Comparison of ENCODE assay signal across 1 cellular context in genomic region chr1:26579662-26580061, GRCh38.
TF ChIP-seq lines count a peak whose summit lies in the region.

No MANE protein-coding gene starts in this region.

TF ChIP-seq in GM12878, 131 proteins besides CTCF, POLR2A, EP300 and RAD21 (continued from another document and continues in another):
- TF ChIP-seq, protein P1, sequence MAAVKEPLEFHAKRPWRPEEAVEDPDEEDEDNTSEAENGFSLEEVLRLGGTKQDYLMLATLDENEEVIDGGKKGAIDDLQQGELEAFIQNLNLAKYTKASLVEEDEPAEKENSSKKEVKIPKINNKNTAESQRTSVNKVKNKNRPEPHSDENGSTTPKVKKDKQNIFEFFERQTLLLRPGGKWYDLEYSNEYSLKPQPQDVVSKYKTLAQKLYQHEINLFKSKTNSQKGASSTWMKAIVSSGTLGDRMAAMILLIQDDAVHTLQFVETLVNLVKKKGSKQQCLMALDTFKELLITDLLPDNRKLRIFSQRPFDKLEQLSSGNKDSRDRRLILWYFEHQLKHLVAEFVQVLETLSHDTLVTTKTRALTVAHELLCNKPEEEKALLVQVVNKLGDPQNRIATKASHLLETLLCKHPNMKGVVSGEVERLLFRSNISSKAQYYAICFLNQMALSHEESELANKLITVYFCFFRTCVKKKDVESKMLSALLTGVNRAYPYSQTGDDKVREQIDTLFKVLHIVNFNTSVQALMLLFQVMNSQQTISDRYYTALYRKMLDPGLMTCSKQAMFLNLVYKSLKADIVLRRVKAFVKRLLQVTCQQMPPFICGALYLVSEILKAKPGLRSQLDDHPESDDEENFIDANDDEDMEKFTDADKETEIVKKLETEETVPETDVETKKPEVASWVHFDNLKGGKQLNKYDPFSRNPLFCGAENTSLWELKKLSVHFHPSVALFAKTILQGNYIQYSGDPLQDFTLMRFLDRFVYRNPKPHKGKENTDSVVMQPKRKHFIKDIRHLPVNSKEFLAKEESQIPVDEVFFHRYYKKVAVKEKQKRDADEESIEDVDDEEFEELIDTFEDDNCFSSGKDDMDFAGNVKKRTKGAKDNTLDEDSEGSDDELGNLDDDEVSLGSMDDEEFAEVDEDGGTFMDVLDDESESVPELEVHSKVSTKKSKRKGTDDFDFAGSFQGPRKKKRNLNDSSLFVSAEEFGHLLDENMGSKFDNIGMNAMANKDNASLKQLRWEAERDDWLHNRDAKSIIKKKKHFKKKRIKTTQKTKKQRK (IDR thresholded peaks at IDR 0.05; ENCODE audit: low read depth, low read length), result no peak
- TF ChIP-seq, protein P2, sequence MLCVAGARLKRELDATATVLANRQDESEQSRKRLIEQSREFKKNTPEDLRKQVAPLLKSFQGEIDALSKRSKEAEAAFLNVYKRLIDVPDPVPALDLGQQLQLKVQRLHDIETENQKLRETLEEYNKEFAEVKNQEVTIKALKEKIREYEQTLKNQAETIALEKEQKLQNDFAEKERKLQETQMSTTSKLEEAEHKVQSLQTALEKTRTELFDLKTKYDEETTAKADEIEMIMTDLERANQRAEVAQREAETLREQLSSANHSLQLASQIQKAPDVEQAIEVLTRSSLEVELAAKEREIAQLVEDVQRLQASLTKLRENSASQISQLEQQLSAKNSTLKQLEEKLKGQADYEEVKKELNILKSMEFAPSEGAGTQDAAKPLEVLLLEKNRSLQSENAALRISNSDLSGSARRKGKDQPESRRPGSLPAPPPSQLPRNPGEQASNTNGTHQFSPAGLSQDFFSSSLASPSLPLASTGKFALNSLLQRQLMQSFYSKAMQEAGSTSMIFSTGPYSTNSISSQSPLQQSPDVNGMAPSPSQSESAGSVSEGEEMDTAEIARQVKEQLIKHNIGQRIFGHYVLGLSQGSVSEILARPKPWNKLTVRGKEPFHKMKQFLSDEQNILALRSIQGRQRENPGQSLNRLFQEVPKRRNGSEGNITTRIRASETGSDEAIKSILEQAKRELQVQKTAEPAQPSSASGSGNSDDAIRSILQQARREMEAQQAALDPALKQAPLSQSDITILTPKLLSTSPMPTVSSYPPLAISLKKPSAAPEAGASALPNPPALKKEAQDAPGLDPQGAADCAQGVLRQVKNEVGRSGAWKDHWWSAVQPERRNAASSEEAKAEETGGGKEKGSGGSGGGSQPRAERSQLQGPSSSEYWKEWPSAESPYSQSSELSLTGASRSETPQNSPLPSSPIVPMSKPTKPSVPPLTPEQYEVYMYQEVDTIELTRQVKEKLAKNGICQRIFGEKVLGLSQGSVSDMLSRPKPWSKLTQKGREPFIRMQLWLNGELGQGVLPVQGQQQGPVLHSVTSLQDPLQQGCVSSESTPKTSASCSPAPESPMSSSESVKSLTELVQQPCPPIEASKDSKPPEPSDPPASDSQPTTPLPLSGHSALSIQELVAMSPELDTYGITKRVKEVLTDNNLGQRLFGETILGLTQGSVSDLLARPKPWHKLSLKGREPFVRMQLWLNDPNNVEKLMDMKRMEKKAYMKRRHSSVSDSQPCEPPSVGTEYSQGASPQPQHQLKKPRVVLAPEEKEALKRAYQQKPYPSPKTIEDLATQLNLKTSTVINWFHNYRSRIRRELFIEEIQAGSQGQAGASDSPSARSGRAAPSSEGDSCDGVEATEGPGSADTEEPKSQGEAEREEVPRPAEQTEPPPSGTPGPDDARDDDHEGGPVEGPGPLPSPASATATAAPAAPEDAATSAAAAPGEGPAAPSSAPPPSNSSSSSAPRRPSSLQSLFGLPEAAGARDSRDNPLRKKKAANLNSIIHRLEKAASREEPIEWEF (IDR thresholded peaks at IDR 0.05; ENCODE audit: insufficient replicate concordance, low read depth, low read length), result peak; percentile 40
- TF ChIP-seq NFIC (IDR thresholded peaks at IDR 0.05; ENCODE audit: low read depth, low read length) (no peak), TCF7 (IDR thresholded peaks at IDR 0.05; ENCODE audit: borderline replicate concordance) (no peak), MTA2 (IDR thresholded peaks at IDR 0.05; ENCODE audit: low read depth) (0 out of 2 replicates have a peak, but pooled peaks have one; percentile 17), SPI1 (IDR thresholded peaks at IDR 0.05; ENCODE audit: borderline replicate concordance, insufficient read depth, low read depth, low read length) (no peak), ASH2L (IDR thresholded peaks at IDR 0.05; ENCODE audit: borderline replicate concordance, low read depth) (no peak), SMARCA5 (IDR thresholded peaks at IDR 0.05) (no peak), RUNX3 (IDR thresholded peaks at IDR 0.05; ENCODE audit: low read length) (peak; percentile 57; the same call in 1 of the 2 replicates), KDM1A (IDR thresholded peaks at IDR 0.05; ENCODE audit: borderline replicate concordance) (no peak), RELA (IDR thresholded peaks at IDR 0.05; ENCODE audit: borderline replicate concordance, partially characterized antibody) (peak; percentile 34), ZNF622 (IDR thresholded peaks at IDR 0.05) (no peak), TARDBP (IDR thresholded peaks at IDR 0.05; ENCODE audit: borderline replicate concordance) (no peak), FOXK2 (IDR thresholded peaks at IDR 0.05) (no peak), RCOR1 (conservative IDR thresholded peaks at IDR 0.05; ENCODE audit: low read depth, low read length) (no peak), RELB (IDR thresholded peaks at IDR 0.05; ENCODE audit: low read depth) (peak; percentile 93), BRCA1 (IDR thresholded peaks at IDR 0.05; ENCODE audit: low read depth, low read length) (no peak), BCL3 (IDR thresholded peaks at IDR 0.05; ENCODE audit: borderline replicate concordance, insufficient read depth, low read depth, low read length, poor library complexity, severe bottlenecking) (peak; percentile 38), FOXM1 (IDR thresholded peaks at IDR 0.05; ENCODE audit: low read depth, low read length) (no peak; the same call in 1 of the 2 replicates), YY1 (IDR thresholded peaks at IDR 0.05; ENCODE audit: low read depth, low read length) (0 out of 2 replicates have a peak, but pooled peaks have one; percentile 24), PRDM15 (CRISPR knock-in tag; IDR thresholded peaks at IDR 0.05) (no peak), NFYA (IDR thresholded peaks at IDR 0.05; ENCODE audit: borderline replicate concordance, low read depth, low read length) (no peak), KLF5 (IDR thresholded peaks at IDR 0.05; ENCODE audit: partially characterized antibody) (no peak), PAX5 (IDR thresholded peaks at IDR 0.05; ENCODE audit: borderline replicate concordance, low read depth, low read length) (peak; percentile 10; the same call in 1 of the 2 replicates), CEBPB (IDR thresholded peaks at IDR 0.05; ENCODE audit: borderline replicate concordance in 1 of 2, low read depth in 2 of 2, low read length in 2 of 2) (no peak), RB1 (IDR thresholded peaks at IDR 0.05; ENCODE audit: borderline replicate concordance) (no peak), ZNF274 (IDR thresholded peaks at IDR 0.05; ENCODE audit: insufficient read depth, insufficient read length) (no peak), SMAD1 (IDR thresholded peaks at IDR 0.05; ENCODE audit: low read depth, partially characterized antibody) (no peak), GABPA (IDR thresholded peaks at IDR 0.05; ENCODE audit: low read depth) (no peak)
- TF ChIP-seq, protein P3, sequence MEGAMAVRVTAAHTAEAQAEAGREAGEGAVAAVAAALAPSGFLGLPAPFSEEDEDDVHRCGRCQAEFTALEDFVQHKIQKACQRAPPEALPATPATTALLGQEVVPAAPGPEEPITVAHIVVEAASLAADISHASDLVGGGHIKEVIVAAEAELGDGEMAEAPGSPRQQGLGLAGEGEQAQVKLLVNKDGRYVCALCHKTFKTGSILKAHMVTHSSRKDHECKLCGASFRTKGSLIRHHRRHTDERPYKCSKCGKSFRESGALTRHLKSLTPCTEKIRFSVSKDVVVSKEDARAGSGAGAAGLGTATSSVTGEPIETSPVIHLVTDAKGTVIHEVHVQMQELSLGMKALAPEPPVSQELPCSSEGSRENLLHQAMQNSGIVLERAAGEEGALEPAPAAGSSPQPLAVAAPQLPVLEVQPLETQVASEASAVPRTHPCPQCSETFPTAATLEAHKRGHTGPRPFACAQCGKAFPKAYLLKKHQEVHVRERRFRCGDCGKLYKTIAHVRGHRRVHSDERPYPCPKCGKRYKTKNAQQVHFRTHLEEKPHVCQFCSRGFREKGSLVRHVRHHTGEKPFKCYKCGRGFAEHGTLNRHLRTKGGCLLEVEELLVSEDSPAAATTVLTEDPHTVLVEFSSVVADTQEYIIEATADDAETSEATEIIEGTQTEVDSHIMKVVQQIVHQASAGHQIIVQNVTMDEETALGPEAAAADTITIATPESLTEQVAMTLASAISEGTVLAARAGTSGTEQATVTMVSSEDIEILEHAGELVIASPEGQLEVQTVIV (IDR thresholded peaks at IDR 0.05; ENCODE audit: borderline replicate concordance, partially characterized antibody), result no peak
- TF ChIP-seq, protein P4, sequence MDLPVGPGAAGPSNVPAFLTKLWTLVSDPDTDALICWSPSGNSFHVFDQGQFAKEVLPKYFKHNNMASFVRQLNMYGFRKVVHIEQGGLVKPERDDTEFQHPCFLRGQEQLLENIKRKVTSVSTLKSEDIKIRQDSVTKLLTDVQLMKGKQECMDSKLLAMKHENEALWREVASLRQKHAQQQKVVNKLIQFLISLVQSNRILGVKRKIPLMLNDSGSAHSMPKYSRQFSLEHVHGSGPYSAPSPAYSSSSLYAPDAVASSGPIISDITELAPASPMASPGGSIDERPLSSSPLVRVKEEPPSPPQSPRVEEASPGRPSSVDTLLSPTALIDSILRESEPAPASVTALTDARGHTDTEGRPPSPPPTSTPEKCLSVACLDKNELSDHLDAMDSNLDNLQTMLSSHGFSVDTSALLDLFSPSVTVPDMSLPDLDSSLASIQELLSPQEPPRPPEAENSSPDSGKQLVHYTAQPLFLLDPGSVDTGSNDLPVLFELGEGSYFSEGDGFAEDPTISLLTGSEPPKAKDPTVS (IDR thresholded peaks at IDR 0.05; ENCODE audit: low read depth, low read length), result no peak
- TF ChIP-seq, protein P5, sequence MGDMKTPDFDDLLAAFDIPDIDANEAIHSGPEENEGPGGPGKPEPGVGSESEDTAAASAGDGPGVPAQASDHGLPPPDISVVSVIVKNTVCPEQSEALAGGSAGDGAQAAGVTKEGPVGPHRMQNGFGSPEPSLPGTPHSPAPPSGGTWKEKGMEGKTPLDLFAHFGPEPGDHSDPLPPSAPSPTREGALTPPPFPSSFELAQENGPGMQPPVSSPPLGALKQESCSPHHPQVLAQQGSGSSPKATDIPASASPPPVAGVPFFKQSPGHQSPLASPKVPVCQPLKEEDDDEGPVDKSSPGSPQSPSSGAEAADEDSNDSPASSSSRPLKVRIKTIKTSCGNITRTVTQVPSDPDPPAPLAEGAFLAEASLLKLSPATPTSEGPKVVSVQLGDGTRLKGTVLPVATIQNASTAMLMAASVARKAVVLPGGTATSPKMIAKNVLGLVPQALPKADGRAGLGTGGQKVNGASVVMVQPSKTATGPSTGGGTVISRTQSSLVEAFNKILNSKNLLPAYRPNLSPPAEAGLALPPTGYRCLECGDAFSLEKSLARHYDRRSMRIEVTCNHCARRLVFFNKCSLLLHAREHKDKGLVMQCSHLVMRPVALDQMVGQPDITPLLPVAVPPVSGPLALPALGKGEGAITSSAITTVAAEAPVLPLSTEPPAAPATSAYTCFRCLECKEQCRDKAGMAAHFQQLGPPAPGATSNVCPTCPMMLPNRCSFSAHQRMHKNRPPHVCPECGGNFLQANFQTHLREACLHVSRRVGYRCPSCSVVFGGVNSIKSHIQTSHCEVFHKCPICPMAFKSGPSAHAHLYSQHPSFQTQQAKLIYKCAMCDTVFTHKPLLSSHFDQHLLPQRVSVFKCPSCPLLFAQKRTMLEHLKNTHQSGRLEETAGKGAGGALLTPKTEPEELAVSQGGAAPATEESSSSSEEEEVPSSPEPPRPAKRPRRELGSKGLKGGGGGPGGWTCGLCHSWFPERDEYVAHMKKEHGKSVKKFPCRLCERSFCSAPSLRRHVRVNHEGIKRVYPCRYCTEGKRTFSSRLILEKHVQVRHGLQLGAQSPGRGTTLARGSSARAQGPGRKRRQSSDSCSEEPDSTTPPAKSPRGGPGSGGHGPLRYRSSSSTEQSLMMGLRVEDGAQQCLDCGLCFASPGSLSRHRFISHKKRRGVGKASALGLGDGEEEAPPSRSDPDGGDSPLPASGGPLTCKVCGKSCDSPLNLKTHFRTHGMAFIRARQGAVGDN (IDR thresholded peaks at IDR 0.05), result peak; percentile 49
